In genomic region chr1:181324797-181325616, GRCh38 we compare ENCODE assay signal across 11 cellular contexts.
DNase-seq lines count a peak whose midpoint lies in the region; ATAC-seq, FAIRE-seq and TF ChIP-seq lines count a peak whose summit lies in the region.
"Had no signal": no experiment of that assay in that cellular context is flagged by ENCODE, and none has a peak within 500 bp of the region (broad histone marks: within the 10 kb centered on the region; RNA-seq: fewer than 3 reads in every experiment).

No MANE protein-coding gene starts in this region.

- no peaks in the 10 kb centered on the region for H3K9me3 Mint-ChIP-seq in progenitor cell of endocrine pancreas (ENCODE audit: low read depth)
- H3K9me3 Mint-ChIP-seq: CD8-positive, alpha-beta memory T cell had no signal

- ATAC-seq in GM21390 (IDR thresholded peaks at IDR 0.05; ENCODE audit: unreplicated experiment) (no peak), GM21576 (IDR thresholded peaks at IDR 0.05; ENCODE audit: unreplicated experiment) (no peak)

- TF ChIP-seq CTCF in bronchial epithelial cell (IDR thresholded peaks at IDR 0.05; ENCODE audit: insufficient read depth, low read length, severe bottlenecking) (no peak), progenitor cell of endocrine pancreas (IDR thresholded peaks at IDR 0.05; ENCODE audit: unreplicated experiment) (no peak)

- H3K36me3 ChIP-seq in bronchial epithelial cell (ENCODE audit: control insufficient read depth, insufficient read depth, low read length) = no peaks in the 10 kb centered on the region

- no peaks in the 10 kb centered on the region for H3K4me1 Mint-ChIP-seq in progenitor cell of endocrine pancreas (ENCODE audit: low read depth)

- H3K27me3 ChIP-seq in bronchial epithelial cell (ENCODE audit: control insufficient read depth, insufficient read depth, low read length) = peaks cover 2% of the 10 kb centered on the region

- peak; percentile 94 for FAIRE-seq in bronchial epithelial cell (lab: Jason Lieb, UNC)

- H3K27ac Mint-ChIP-seq in progenitor cell of endocrine pancreas = no peak overlapping the region

- no peaks in the 10 kb centered on the region for H3K36me3 Mint-ChIP-seq in progenitor cell of endocrine pancreas (ENCODE audit: insufficient read depth)
- H3K36me3 Mint-ChIP-seq: CD8-positive, alpha-beta memory T cell had no signal

- DNase-seq in Daoy (ENCODE audit: low read depth) (peak; percentile 62), bronchial epithelial cell (ENCODE audit: low read depth) (peak; percentile 97), progenitor cell of endocrine pancreas (ENCODE audit: low spot score, unreplicated experiment) (no peak), superior temporal gyrus (ENCODE audit: extremely low spot score) (no peak)
- DNase-seq in activated CD4-positive, alpha-beta T cell treated with anti-CD3 and anti-CD28 coated beads, Interleukin-2, amount 50 U/mL, for 48 hours = peak; percentile 37 to 56
- DNase-seq in stimulated activated CD4-positive, alpha-beta T cell treated with anti-CD3 and anti-CD28 coated beads, Interleukin-4, amount 100 ng/mL, for 24 hours = peak; percentile 62
- DNase-seq: cortex of kidney, NCI-H1092 had no signal

- no peak overlapping the region for H3K4me3 ChIP-seq in bronchial epithelial cell (ENCODE audit: low read depth, low read length)

- H3K27me3 Mint-ChIP-seq in progenitor cell of endocrine pancreas = peaks cover 86% of the 10 kb centered on the region

- H3K4me3 Mint-ChIP-seq in progenitor cell of endocrine pancreas (ENCODE audit: low read depth) = no peak overlapping the region

Comparison
In these comparisons a context has a peak if more than half of its experiments do, and no peak if none do; other contexts are left out.
1. DNase-seq: peak in Daoy (single experiment), activated CD4-positive, alpha-beta T cell treated with anti-CD3 and anti-CD28 coated beads, Interleukin-2, amount 50 U/mL, for 48 hours (2 of 2), bronchial epithelial cell (single experiment) and stimulated activated CD4-positive, alpha-beta T cell treated with anti-CD3 and anti-CD28 coated beads, Interleukin-4, amount 100 ng/mL, for 24 hours (single experiment); none in progenitor cell of endocrine pancreas (single experiment) and superior temporal gyrus (single experiment).